ENCODE assay signal across 8 cellular contexts in the genomic region with DNA sequence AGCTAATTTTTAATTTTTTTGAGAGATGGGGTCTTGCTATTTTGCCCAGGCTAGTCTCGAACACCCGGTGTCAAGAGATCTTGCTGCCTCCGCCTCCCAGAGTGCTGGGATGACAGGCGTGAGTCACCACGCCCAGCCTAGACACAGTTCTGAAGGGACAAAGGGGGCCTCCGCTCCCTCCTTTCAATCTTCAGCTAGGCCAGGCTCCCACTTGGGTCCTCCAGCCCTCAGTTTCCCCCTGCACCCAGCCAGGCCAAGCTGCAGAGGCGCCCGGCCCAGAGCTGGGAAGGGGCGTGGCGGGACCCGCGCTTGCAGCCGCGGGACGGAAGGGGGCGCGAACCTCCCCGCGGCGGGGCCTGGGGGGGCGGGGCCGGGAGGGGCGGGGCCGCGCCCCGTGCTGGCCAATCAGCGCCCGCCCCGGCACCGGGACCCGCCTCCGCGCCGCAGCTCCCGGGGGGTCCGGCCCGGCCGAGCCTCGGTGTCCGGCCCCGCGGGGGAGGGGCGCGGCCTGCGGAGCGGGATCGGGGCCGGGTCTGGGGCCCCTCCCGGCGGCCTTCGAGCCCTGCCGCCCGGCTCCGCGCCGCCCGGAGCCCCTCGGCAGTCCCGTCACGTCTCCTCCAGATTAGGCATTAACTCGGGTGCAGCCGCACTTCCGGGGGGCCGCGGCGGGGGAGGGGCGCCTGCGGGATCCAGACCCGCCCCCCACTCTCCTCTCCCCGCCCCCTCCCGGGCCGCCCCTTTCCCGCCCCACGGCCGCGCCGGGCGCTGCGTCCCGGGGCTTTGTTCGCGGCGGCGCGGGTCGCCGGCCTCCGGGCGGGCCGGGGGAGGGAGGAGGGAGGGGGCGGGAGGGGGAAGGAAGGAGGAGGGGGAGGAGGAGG. TPM values are rescaled to one million over a fixed set of nuclear protein-coding genes. Genes with fewer than 3 reads are reported as not detected.
DNase-seq lines count a peak whose midpoint lies in the region; ATAC-seq, FAIRE-seq and TF ChIP-seq lines count a peak whose summit lies in the region.

No MANE protein-coding gene starts in this region.

- in situ Hi-C loops in Caki2 (cut with HindIII; ENCODE audit: low pct_unique_long_range_greater_than_20kb, low sequenced_read_pairs): no loop called here

- H3K27me3 ChIP-seq in suprapubic skin: no peaks in the 10 kb centered on the region

- H3K4me3 ChIP-seq in fibroblast of villous mesenchyme (ENCODE audit: low read depth, low read length) (peak overlapping the region; percentile 50), suprapubic skin (peak overlapping the region; percentile 75)

- peak overlapping the region; percentile 90 for H3K27ac ChIP-seq in suprapubic skin

- TF ChIP-seq CTCF in fibroblast of villous mesenchyme (IDR thresholded peaks at IDR 0.05; ENCODE audit: insufficient read depth, low read depth, low read length) (peak; percentile 40), suprapubic skin (IDR thresholded peaks at IDR 0.05) (peak in 1 of 2 donors; percentile 69)

- TF ChIP-seq POLR2A in suprapubic skin (IDR thresholded peaks at IDR 0.05): no peak

- TF ChIP-seq EP300 in suprapubic skin (IDR thresholded peaks at IDR 0.05): no peak

- FAIRE-seq in RCC 7860 (lab: Jason Lieb, UNC): no peak

- DNase-seq in Caki2 (ENCODE audit: low read depth): peak; percentile 88
- DNase-seq in RCC 7860 (ENCODE audit: low spot score): peak; percentile 89
- peak; percentile 74 for DNase-seq in activated T-helper 9 cell treated with anti-CD3 and anti-CD28 coated beads, Interleukin-2, amount 50 U/mL, for 16 hours (ENCODE audit: low read depth)
- peak; percentile 87 for DNase-seq in fibroblast of villous mesenchyme (ENCODE audit: low read depth)
- peak in 49 of 56 donors; percentile 31 to 92 (median 75) for DNase-seq in nucleus accumbens (lab: John Stamatoyannopoulos, UW)
- DNase-seq in suprapubic skin (ENCODE audit: low spot score in 2 of 2): no peak

- WGBS in suprapubic skin: 9% methylated on average over 8 of the region's 91 CpGs

- peaks cover 48% of the 10 kb centered on the region for H3K4me1 ChIP-seq in suprapubic skin

- ATAC-seq in GM19438 (IDR thresholded peaks at IDR 0.05; ENCODE audit: low read depth, unreplicated experiment): peak; percentile 59
- peak; percentile 42 for ATAC-seq in HG03558 (IDR thresholded peaks at IDR 0.05; ENCODE audit: extremely low read depth, unreplicated experiment)

- H3K36me3 ChIP-seq in suprapubic skin: no peaks in the 10 kb centered on the region

- no peaks in the 10 kb centered on the region for H3K9me3 ChIP-seq in suprapubic skin

RNA-seq across cellular contexts. Expression of a gene that starts 0.6 kb away (rescaled TPM):
- 246 and 278 TPM in 2 replicates for total RNA-seq in Caki2 (2014; rRNA removed; shearing (Covaris generic); ENCODE audit: low replicate concordance)
- 77.0 and 95.9 TPM in 2 replicates for total RNA-seq in fibroblast of villous mesenchyme
- 10 to 100 TPM; 50.6 to 84.8 (median 71.1) TPM for total RNA-seq in suprapubic skin

RNA-seq across cellular contexts. Expression of a gene that starts 6.1 kb away (rescaled TPM):
- total RNA-seq in Caki2 (2014; rRNA removed; shearing (Covaris generic); ENCODE audit: low replicate concordance): 129 and 152 TPM in 2 replicates
- total RNA-seq in fibroblast of villous mesenchyme: 132 and 137 TPM in 2 replicates
- total RNA-seq in suprapubic skin: 10 to 100 TPM in 1 of 4 donors, 1 to 10 TPM in 3; 5.4 to 10.1 (median 7.9) TPM

RNA-seq across cellular contexts. Expression of a gene that starts 19.5 kb away (rescaled TPM):
- 45.3 and 73.0 TPM in 2 replicates for total RNA-seq in Caki2 (2014; rRNA removed; shearing (Covaris generic); ENCODE audit: low replicate concordance)
- total RNA-seq in fibroblast of villous mesenchyme: 2.2 and 8.1 TPM in 2 replicates
- total RNA-seq in suprapubic skin: 10 to 100 TPM; 12.7 to 34.8 (median 31.6) TPM

RNA-seq across cellular contexts. Expression of a gene that starts 37.5 kb away (rescaled TPM):
- 0.20 TPM in 1 of 2 replicates, not detected in the other for total RNA-seq in Caki2 (2014; rRNA removed; shearing (Covaris generic); ENCODE audit: low replicate concordance)
- total RNA-seq in fibroblast of villous mesenchyme: under 0.01 and 0.43 TPM in 2 replicates
- total RNA-seq in suprapubic skin: under 1 TPM; 0.24 to 0.93 (median 0.44) TPM

RNA-seq across cellular contexts. Expression of a gene that starts 53.1 kb away (rescaled TPM):
- total RNA-seq in Caki2 (2014; rRNA removed; shearing (Covaris generic); ENCODE audit: low replicate concordance): 0.17 and 2.3 TPM in 2 replicates
- total RNA-seq in fibroblast of villous mesenchyme (1.7 and 1.9 TPM in 2 replicates), suprapubic skin (10 to 100 TPM; 36.1 to 69.0 (median 48.4) TPM)

Comparison
In these comparisons a context has a peak if more than half of its experiments do, and no peak if none do; other contexts are left out.
1. DNase-seq: peak in Caki2 (single experiment), RCC 7860 (single experiment), activated T-helper 9 cell treated with anti-CD3 and anti-CD28 coated beads, Interleukin-2, amount 50 U/mL, for 16 hours (single experiment), fibroblast of villous mesenchyme (single experiment) and nucleus accumbens (49 of 56); none in suprapubic skin (0 of 2).
2. RNA of a gene that starts 6.1 kb away (total RNA-seq): 132 to 137 TPM in fibroblast of villous mesenchyme and 129 to 152 TPM in Caki2; 5.4 to 10.1 TPM in suprapubic skin; every median in the first group is over 10 times any median in the second.